Comparison of ENCODE assay signal across 8 cellular contexts in genomic region chr14:64444984-64445845, GRCh38. TPM values are rescaled to one million over a fixed set of nuclear protein-coding genes. Genes with fewer than 3 reads are reported as not detected.
DNase-seq lines count a peak whose midpoint lies in the region; ATAC-seq and TF ChIP-seq lines count a peak whose summit lies in the region.

No MANE protein-coding gene starts in this region.

- intact Hi-C loops in left lung (cut with DNase I): no loop called here

- TF ChIP-seq CTCF in HFFc6 (IDR thresholded peaks at IDR 0.05): no peak
- TF ChIP-seq CTCF in left lung (IDR thresholded peaks at IDR 0.05): no peak

- H3K27ac Mint-ChIP-seq in HFFc6: peak overlapping the region; percentile 69
- peak overlapping the region; percentile 81 for H3K27ac Mint-ChIP-seq in activated naive CD8-positive, alpha-beta T cell treated with anti-CD3 and anti-CD28 coated beads, Interleukin-2, amount 50 U/mL, for 24 hours
- peak overlapping the region; percentile 88 to 89 for H3K27ac Mint-ChIP-seq in stimulated activated naive CD8-positive, alpha-beta T cell treated with anti-CD3 and anti-CD28 coated beads, Interleukin-15, amount 100 ng/mL, for 72 hours

- H3K27ac ChIP-seq in left lung: no peak overlapping the region

- no peaks in the 10 kb centered on the region for H3K27me3 ChIP-seq in left lung

- no peaks in the 10 kb centered on the region for H3K9me3 Mint-ChIP-seq in HFFc6
- H3K9me3 Mint-ChIP-seq in activated naive CD8-positive, alpha-beta T cell treated with anti-CD3 and anti-CD28 coated beads, Interleukin-2, amount 50 U/mL, for 24 hours: no peaks in the 10 kb centered on the region
- H3K9me3 Mint-ChIP-seq in stimulated activated naive CD8-positive, alpha-beta T cell treated with anti-CD3 and anti-CD28 coated beads, Interleukin-15, amount 100 ng/mL, for 72 hours: no peaks in the 10 kb centered on the region

- H3K4me3 Mint-ChIP-seq in HFFc6: no peak overlapping the region
- H3K4me3 Mint-ChIP-seq in activated naive CD8-positive, alpha-beta T cell treated with anti-CD3 and anti-CD28 coated beads, Interleukin-2, amount 50 U/mL, for 24 hours: peak overlapping the region; percentile 20
- H3K4me3 Mint-ChIP-seq in stimulated activated naive CD8-positive, alpha-beta T cell treated with anti-CD3 and anti-CD28 coated beads, Interleukin-15, amount 100 ng/mL, for 72 hours: peak overlapping the region; percentile 55 to 58

- H3K36me3 ChIP-seq in left lung: peaks cover 0 to 71% of the 10 kb centered on the region in 2 donors

- ATAC-seq in GM18520 (IDR thresholded peaks at IDR 0.05; ENCODE audit: unreplicated experiment): peak; percentile 93
- ATAC-seq in activated naive CD8-positive, alpha-beta T cell treated with anti-CD3 and anti-CD28 coated beads, Interleukin-2, amount 50 U/mL, for 24 hours: peak; percentile 86
- ATAC-seq in left lung: peak; percentile 42
- peak; percentile 96 for ATAC-seq in stimulated activated naive CD8-positive, alpha-beta T cell treated with anti-CD3 and anti-CD28 coated beads, Interleukin-15, amount 100 ng/mL, for 72 hours

- no peak for DNase-seq in HFFc6
- DNase-seq in NCI-H1694 treated with DMSO at 0.1 percent for 48 hours (lab: John Stamatoyannopoulos, UW): peak; percentile 42
- DNase-seq in activated naive CD8-positive, alpha-beta T cell treated with anti-CD3 and anti-CD28 coated beads, Interleukin-2, amount 50 U/mL, for 24 hours: peak; percentile 56
- no peak for DNase-seq in left lung
- peak; percentile 45 to 67 for DNase-seq in stimulated activated naive CD8-positive, alpha-beta T cell treated with anti-CD3 and anti-CD28 coated beads, Interleukin-15, amount 100 ng/mL, for 72 hours
- no peak for DNase-seq in hypothalamus (lab: John Stamatoyannopoulos, UW)
- DNase-seq in NCI-H2029 treated with DMSO at 0.1 percent for 48 hours (lab: John Stamatoyannopoulos, UW): no peak

- H3K4me1 Mint-ChIP-seq in HFFc6 (ENCODE audit: low read depth): peaks cover 23% of the 10 kb centered on the region
- peaks cover 55% of the 10 kb centered on the region for H3K4me1 Mint-ChIP-seq in activated naive CD8-positive, alpha-beta T cell treated with anti-CD3 and anti-CD28 coated beads, Interleukin-2, amount 50 U/mL, for 24 hours
- H3K4me1 Mint-ChIP-seq in stimulated activated naive CD8-positive, alpha-beta T cell treated with anti-CD3 and anti-CD28 coated beads, Interleukin-15, amount 100 ng/mL, for 72 hours: peaks cover 67% of the 10 kb centered on the region

- no peak overlapping the region for H3K4me3 ChIP-seq in left lung

- H3K4me1 ChIP-seq in left lung: no peaks in the 10 kb centered on the region

- no peaks in the 10 kb centered on the region for H3K27me3 Mint-ChIP-seq in HFFc6 (ENCODE audit: insufficient read depth)
- H3K27me3 Mint-ChIP-seq in activated naive CD8-positive, alpha-beta T cell treated with anti-CD3 and anti-CD28 coated beads, Interleukin-2, amount 50 U/mL, for 24 hours: no peaks in the 10 kb centered on the region
- no peaks in the 10 kb centered on the region for H3K27me3 Mint-ChIP-seq in stimulated activated naive CD8-positive, alpha-beta T cell treated with anti-CD3 and anti-CD28 coated beads, Interleukin-15, amount 100 ng/mL, for 72 hours

- no peaks in the 10 kb centered on the region for H3K9me3 ChIP-seq in left lung

- peaks cover 30% of the 10 kb centered on the region for H3K36me3 Mint-ChIP-seq in HFFc6 (ENCODE audit: low read depth)
- H3K36me3 Mint-ChIP-seq in activated naive CD8-positive, alpha-beta T cell treated with anti-CD3 and anti-CD28 coated beads, Interleukin-2, amount 50 U/mL, for 24 hours (ENCODE audit: low read depth): peaks cover 61% of the 10 kb centered on the region

RNA-seq across cellular contexts. Expression of gene AKAP5, which starts 20.1 kb away (rescaled TPM):
- total RNA-seq in HFFc6 (2021; fragmentation: NEBNext Ultra II Directional; extraction: Animal tissue kit (Norgen Biotek cat#: 25700)): 1 to 10 TPM in 4 of 6 experiments, under 1 TPM in 2; 0.94 to 1.3 (median 1.2) TPM
- 1 to 10 TPM; 1.7 to 2.9 TPM for total RNA-seq in left lung

RNA-seq across cellular contexts. Expression of gene MTHFD1, which starts 57.1 kb away (rescaled TPM):
- 100 to 1,000 TPM in 4 of 6 experiments, 10 to 100 TPM in 2; 81.3 to 116 (median 111) TPM for total RNA-seq in HFFc6 (2021; fragmentation: NEBNext Ultra II Directional; extraction: Animal tissue kit (Norgen Biotek cat#: 25700))
- 10 to 100 TPM; 51.7 to 69.6 TPM for total RNA-seq in left lung

RNA-seq across cellular contexts. Expression of gene ZBTB25, which starts 58.4 kb away (rescaled TPM):
- 1 to 10 TPM; 5.7 to 8.2 (median 7.1) TPM for total RNA-seq in HFFc6 (2021; fragmentation: NEBNext Ultra II Directional; extraction: Animal tissue kit (Norgen Biotek cat#: 25700))
- total RNA-seq in left lung: 10 to 100 TPM; 10.1 to 11.2 TPM

RNA-seq across cellular contexts. Expression of gene ZBTB1, which starts 59.4 kb away (rescaled TPM):
- total RNA-seq in HFFc6 (2021; fragmentation: NEBNext Ultra II Directional; extraction: Animal tissue kit (Norgen Biotek cat#: 25700)): 10 to 100 TPM; 22.3 to 29.3 (median 25.5) TPM
- total RNA-seq in left lung: 10 to 100 TPM; 35.5 to 40.2 TPM

Comparison
In these comparisons a context has a peak if more than half of its experiments do, and no peak if none do; other contexts are left out.
1. ATAC-seq: peak in every context shown above with its lines; median percentile 96 in stimulated activated naive CD8-positive, alpha-beta T cell treated with anti-CD3 and anti-CD28 coated beads, Interleukin-15, amount 100 ng/mL, for 72 hours; 93 in GM18520; 86 in activated naive CD8-positive, alpha-beta T cell treated with anti-CD3 and anti-CD28 coated beads, Interleukin-2, amount 50 U/mL, for 24 hours; 42 in left lung.
2. DNase-seq: peak in NCI-H1694 treated with DMSO at 0.1 percent for 48 hours (single experiment), activated naive CD8-positive, alpha-beta T cell treated with anti-CD3 and anti-CD28 coated beads, Interleukin-2, amount 50 U/mL, for 24 hours (single experiment) and stimulated activated naive CD8-positive, alpha-beta T cell treated with anti-CD3 and anti-CD28 coated beads, Interleukin-15, amount 100 ng/mL, for 72 hours (2 of 2); none in HFFc6 (single experiment), left lung (0 of 2), hypothalamus (0 of 51) and NCI-H2029 treated with DMSO at 0.1 percent for 48 hours (single experiment).
3. Peak in every context shown above with its lines, with median percentiles within 50 percentile points of each other: H3K27ac Mint-ChIP-seq.